In genomic region chr1:115883240-115883639, GRCh38 we compare ENCODE assay signal across 26 cellular contexts. TPM values are rescaled to one million over a fixed set of nuclear protein-coding genes. Genes with fewer than 3 reads are reported as not detected.
"Had no signal": no experiment of that assay in that cellular context is flagged by ENCODE, and none has a peak within 500 bp of the region (broad histone marks: within the 10 kb centered on the region; RNA-seq: fewer than 3 reads in every experiment).

No MANE protein-coding gene starts in this region.

- H3K9ac ChIP-seq: KMS-11 had no signal

- H3K27me3 ChIP-seq: adrenal gland, body of pancreas, breast epithelium had no signal

- H3K4me2 ChIP-seq: KMS-11 had no signal

- H3K36me3 ChIP-seq: adrenal gland, breast epithelium, SJCRH30 had no signal

- H3K27ac ChIP-seq: adrenal gland, body of pancreas, breast epithelium, KMS-11, SJCRH30, SK-N-MC had no signal

- FAIRE-seq: astrocyte had no signal

- DNase-seq: activated CD4-positive, alpha-beta T cell treated with anti-CD3 and anti-CD28 coated beads for 36 hours; activated CD4-positive, alpha-beta T cell treated with anti-CD3 and anti-CD28 coated beads, Interleukin-2, amount 10 ng/mL, durations not matched to agents 7 days and 5 days; activated CD4-positive, alpha-beta T cell treated with anti-CD3 and anti-CD28 coated beads, Interleukin-2, amount 50 U/mL, for 48 hours; activated CD8-positive, alpha-beta T cell treated with anti-CD3 and anti-CD28 coated beads, Interleukin-2, amount 10 ng/mL, durations not matched to agents 7 days and 5 days; activated gamma-delta T cell; activated naive CD4-positive, alpha-beta T cell treated with Interleukin-2 at 50 U/mL for 16 hours; activated T-cell treated with anti-CD3 and anti-CD28 coated beads, Interleukin-2, amount 50 U/mL, for 24 hours; adrenal gland; body of pancreas; MM.1S; NCI-H1092 treated with DMSO at 0.1 percent for 48 hours; NCI-H1436; NCI-H1694; NCI-H2029 treated with DMSO at 0.1 percent for 48 hours; NCI-H510A; NCI-H526; NCI-H774; SHP77; SJCRH30 had no signal

- H3K4me1 ChIP-seq: adrenal gland, breast epithelium, SJCRH30 had no signal

- H3K9me3 ChIP-seq: adrenal gland, body of pancreas, breast epithelium, SJCRH30 had no signal

- H3K4me3 ChIP-seq: adrenal gland, body of pancreas, breast epithelium, SJCRH30, SK-N-MC had no signal

RNA-seq across cellular contexts. Expression of gene NHLH2, which starts 42.3 kb away (rescaled TPM):
- total RNA-seq: activated CD4-positive, alpha-beta T cell treated with anti-CD3 and anti-CD28 coated beads for 36 hours; activated CD4-positive, alpha-beta T cell treated with anti-CD3 and anti-CD28 coated beads, Interleukin-2, amount 10 ng/mL, durations not matched to agents 7 days and 5 days; activated CD8-positive, alpha-beta T cell treated with anti-CD3 and anti-CD28 coated beads, Interleukin-2, amount 10 ng/mL, durations not matched to agents 7 days and 5 days; activated naive CD4-positive, alpha-beta T cell treated with anti-CD3 and anti-CD28 coated beads, Interleukin-2, amount 50 U/mL, for 72 hours; activated T-helper 2 cell treated with anti-CD3 and anti-CD28 coated beads, Interferon-gamma antibody, Interleukin-2, Interleukin-4, amounts not matched to agents 10 μg/mL and 5 μg/mL and 100 μg/mL, durations not matched to agents 14 hours and 24 hours and 36 hours; adrenal gland; body of pancreas; breast epithelium; RPMI7951; SJCRH30 had no signal
- polyA plus RNA-seq: adrenal gland had no signal
